ENCODE assay signal across 8 cellular contexts in genomic region chr1:119713538-119714456, GRCh38. TPM values are rescaled to one million over a fixed set of nuclear protein-coding genes. Genes with fewer than 3 reads are reported as not detected.
DNase-seq lines count a peak whose midpoint lies in the region; ATAC-seq and TF ChIP-seq lines count a peak whose summit lies in the region.

No MANE protein-coding gene starts in this region.

- H3K4me3 ChIP-seq in OCI-LY1 (ENCODE audit: low read depth, low read length, poor library complexity, severe bottlenecking) (peak overlapping the region; percentile 98), esophagus (ENCODE audit: low read depth in 1 of 2, low read length in 2 of 2) (peak overlapping the region in 1 of 2 donors; percentile 86), neural progenitor cell (peak overlapping the region; percentile 83), left lung (peak overlapping the region in 1 of 2 donors; percentile 52)

- H3K79me2 ChIP-seq in OCI-LY1 (ENCODE audit: insufficient read depth, low read length): peaks cover 47% of the 10 kb centered on the region
- peaks cover 68% of the 10 kb centered on the region for H3K79me2 ChIP-seq in neural progenitor cell (ENCODE audit: low read depth)

- TF ChIP-seq CTCF in OCI-LY1 (IDR thresholded peaks at IDR 0.05; ENCODE audit: low read length): no peak
- TF ChIP-seq CTCF in neural progenitor cell (IDR thresholded peaks at IDR 0.05): no peak
- TF ChIP-seq CTCF in GM20000 (IDR thresholded peaks at IDR 0.05; ENCODE audit: extremely low read depth, missing control alignments): no peak
- no peak for TF ChIP-seq CTCF in left lung (IDR thresholded peaks at IDR 0.05)

- peaks cover 11% of the 10 kb centered on the region for H3K36me3 Mint-ChIP-seq in T-helper 1 cell treated with Interleukin-12 subunit alpha and Interleukin-12 subunit beta and Interleukin-4 antibody, amounts not matched to agents 30 μg/mL and 1 μg/mL, for 36 hours (ENCODE audit: low read depth)
- H3K36me3 Mint-ChIP-seq in neural progenitor cell: peaks cover 16% of the 10 kb centered on the region

- peaks cover 23% of the 10 kb centered on the region for H3K4me1 ChIP-seq in OCI-LY1 (ENCODE audit: insufficient read depth, low read length, severe bottlenecking)
- peaks cover 5 to 13% of the 10 kb centered on the region in 2 donors for H3K4me1 ChIP-seq in esophagus (ENCODE audit: control insufficient read depth in 2 of 2, insufficient read depth in 2 of 2, low read length in 1 of 2)
- peaks cover 40% of the 10 kb centered on the region for H3K4me1 ChIP-seq in neural progenitor cell
- peaks cover 0 to 22% of the 10 kb centered on the region in 2 donors for H3K4me1 ChIP-seq in left lung

- WGBS in esophagus, 2 donors: 54 to 64% methylated on average over 8 of the region's 8 CpGs

- intact Hi-C loops in left lung (cut with DNase I): no loop called here

- no peaks in the 10 kb centered on the region for H3K36me3 ChIP-seq in OCI-LY1 (ENCODE audit: insufficient read depth, low read length)
- H3K36me3 ChIP-seq in esophagus (ENCODE audit: control insufficient read depth in 2 of 2, insufficient read depth in 2 of 2, low read length in 1 of 2): no peaks in the 10 kb centered on the region
- H3K36me3 ChIP-seq in neural progenitor cell: no peaks in the 10 kb centered on the region
- no peaks in the 10 kb centered on the region for H3K36me3 ChIP-seq in left lung

- H3K27ac Mint-ChIP-seq in T-helper 1 cell treated with Interleukin-12 subunit alpha and Interleukin-12 subunit beta and Interleukin-4 antibody, amounts not matched to agents 30 μg/mL and 1 μg/mL, for 36 hours: peak overlapping the region; percentile 88
- peak overlapping the region; percentile 98 for H3K27ac Mint-ChIP-seq in neural progenitor cell

- H3K4me2 ChIP-seq in OCI-LY1 (ENCODE audit: low read length) (peak overlapping the region; percentile 90), neural progenitor cell (peak overlapping the region; percentile 82)

- ATAC-seq in HG03469 (IDR thresholded peaks at IDR 0.05; ENCODE audit: unreplicated experiment) (no peak), left lung (no peak)

- DNase-seq in T-helper 1 cell: no peak
- DNase-seq in neural progenitor cell (ENCODE audit: low spot score): peak; percentile 61
- no peak for DNase-seq in GM20000 (ENCODE audit: low spot score)
- no peak for DNase-seq in left lung

- H3F3A ChIP-seq in OCI-LY1 (ENCODE audit: insufficient read depth, low read length) (no peaks in the 10 kb centered on the region), neural progenitor cell (ENCODE audit: low read depth) (peaks cover 40% of the 10 kb centered on the region)

- peaks cover 24% of the 10 kb centered on the region for H3K27me3 Mint-ChIP-seq in T-helper 1 cell treated with Interleukin-12 subunit alpha and Interleukin-12 subunit beta and Interleukin-4 antibody, amounts not matched to agents 30 μg/mL and 1 μg/mL, for 36 hours (ENCODE audit: low read depth)
- H3K27me3 Mint-ChIP-seq in neural progenitor cell (ENCODE audit: insufficient read depth, low read depth): peaks cover 4% of the 10 kb centered on the region

- H3K27ac ChIP-seq in OCI-LY1 (ENCODE audit: low read depth, low read length, poor library complexity, severe bottlenecking) (peak overlapping the region; percentile 67), esophagus (ENCODE audit: low read depth in 2 of 2, low read length in 1 of 2) (peak overlapping the region; percentile 41 to 69), neural progenitor cell (no peak overlapping the region), left lung (no peak overlapping the region)

- H3K9ac ChIP-seq in OCI-LY1 (ENCODE audit: low read length) (peak overlapping the region; percentile 93), neural progenitor cell (peak overlapping the region; percentile 4)

- no peaks in the 10 kb centered on the region for H4K20me1 ChIP-seq in OCI-LY1 (ENCODE audit: insufficient read depth, low read length)
- H4K20me1 ChIP-seq in neural progenitor cell (ENCODE audit: low read depth): peaks cover 55% of the 10 kb centered on the region

- peaks cover 43% of the 10 kb centered on the region for H3K4me1 Mint-ChIP-seq in T-helper 1 cell treated with Interleukin-12 subunit alpha and Interleukin-12 subunit beta and Interleukin-4 antibody, amounts not matched to agents 30 μg/mL and 1 μg/mL, for 36 hours (ENCODE audit: low read depth)
- peaks cover 33% of the 10 kb centered on the region for H3K4me1 Mint-ChIP-seq in neural progenitor cell

- no peaks in the 10 kb centered on the region for H3K9me3 Mint-ChIP-seq in T-helper 1 cell treated with Interleukin-12 subunit alpha and Interleukin-12 subunit beta and Interleukin-4 antibody, amounts not matched to agents 30 μg/mL and 1 μg/mL, for 36 hours
- no peaks in the 10 kb centered on the region for H3K9me3 Mint-ChIP-seq in neural progenitor cell

- H3K9me3 ChIP-seq in OCI-LY1 (ENCODE audit: low read length) (no peaks in the 10 kb centered on the region), esophagus (ENCODE audit: control insufficient read depth in 2 of 2, insufficient read depth in 1 of 2, low read depth in 1 of 2, low read length in 1 of 2) (no peaks in the 10 kb centered on the region), neural progenitor cell (ENCODE audit: low read depth) (no peaks in the 10 kb centered on the region), left lung (no peaks in the 10 kb centered on the region)

- H3K9me2 ChIP-seq in OCI-LY1 (ENCODE audit: low read depth, low read length): no peaks in the 10 kb centered on the region

- H3K4me3 Mint-ChIP-seq in T-helper 1 cell treated with Interleukin-12 subunit alpha and Interleukin-12 subunit beta and Interleukin-4 antibody, amounts not matched to agents 30 μg/mL and 1 μg/mL, for 36 hours: peak overlapping the region; percentile 96
- H3K4me3 Mint-ChIP-seq in neural progenitor cell: peak overlapping the region; percentile 99

- H2AFZ ChIP-seq in OCI-LY1 (ENCODE audit: low read length) (no peak overlapping the region), neural progenitor cell (replicated peaks) (no peak overlapping the region)

- H3K27me3 ChIP-seq in OCI-LY1 (ENCODE audit: insufficient read depth, low read length): no peaks in the 10 kb centered on the region
- H3K27me3 ChIP-seq in esophagus (ENCODE audit: control insufficient read depth in 1 of 2, insufficient read depth in 2 of 2, low read length in 2 of 2): no peaks in the 10 kb centered on the region
- H3K27me3 ChIP-seq in neural progenitor cell: no peaks in the 10 kb centered on the region
- H3K27me3 ChIP-seq in left lung: peaks cover 0 to 43% of the 10 kb centered on the region in 2 donors

RNA-seq across cellular contexts. Expression of gene PHGDH, which starts 2.1 kb away (rescaled TPM):
- 10 to 100 TPM; 24.3 to 68.7 TPM for polyA plus RNA-seq in esophagus
- total RNA-seq in neural progenitor cell (ENCODE audit: low replicate concordance) (166 and 204 TPM in 2 replicates), left lung (10 to 100 TPM; 31.9 to 98.3 TPM)

RNA-seq across cellular contexts. Expression of gene HMGCS2, which starts 54.9 kb away (rescaled TPM):
- 1 to 10 TPM; 1.3 to 5.8 TPM for polyA plus RNA-seq in esophagus
- total RNA-seq in neural progenitor cell (ENCODE audit: low replicate concordance) (not detected in 2 replicates), left lung (under 1 TPM in 1 of 2 donors, not detected in 1; 0.26 TPM)

Comparison
In these comparisons a context has a peak if more than half of its experiments do, and no peak if none do; other contexts are left out.
1. H3K27ac ChIP-seq: peak in OCI-LY1 (single experiment) and esophagus (2 of 2); none in neural progenitor cell (single experiment) and left lung (0 of 2).